16 cellular contexts compared by ENCODE assay signal in genomic region chr20:12956303-12956702, GRCh38. TPM values are rescaled to one million over a fixed set of nuclear protein-coding genes. Genes with fewer than 3 reads are reported as not detected.
A peak's percentile ranks its signal among the peaks of the same experiment; 100 is the strongest.
DNase-seq lines count a peak whose midpoint lies in the region; ATAC-seq, FAIRE-seq and TF ChIP-seq lines count a peak whose summit lies in the region.
"Had no signal": no experiment of that assay in that cellular context is flagged by ENCODE, and none has a peak within 500 bp of the region (broad histone marks: within the 10 kb centered on the region; RNA-seq: fewer than 3 reads in every experiment).

No MANE protein-coding gene starts in this region.

- H4K20me1 ChIP-seq in MM.1S (ENCODE audit: insufficient read depth, low read length) = no peaks in the 10 kb centered on the region

- H3K27ac ChIP-seq in A549 (no peak overlapping the region), MM.1S (ENCODE audit: low read length) (no peak overlapping the region), mesendoderm (ENCODE audit: low read depth, low read length) (no peak overlapping the region), heart right ventricle (no peak overlapping the region)
- H3K27ac ChIP-seq: C4-2B had no signal

- no peak for TF ChIP-seq EP300 in A549 (IDR thresholded peaks at IDR 0.05)

- no peaks in the 10 kb centered on the region for H3K9me2 ChIP-seq in MM.1S (replicated peaks; ENCODE audit: insufficient read depth, low read length)

- H2BK15ac ChIP-seq in mesendoderm (replicated peaks; ENCODE audit: low read depth) = no peak overlapping the region

- H3K9me3 ChIP-seq in A549 (no peaks in the 10 kb centered on the region), MM.1S (replicated peaks; ENCODE audit: insufficient read depth, low read length) (no peaks in the 10 kb centered on the region), heart right ventricle (no peaks in the 10 kb centered on the region)
- H3K9me3 ChIP-seq: Caco-2 had no signal

- H3K9ac ChIP-seq in MM.1S (ENCODE audit: low read length) (no peak overlapping the region), mesendoderm (ENCODE audit: low read length) (no peak overlapping the region)

- H3F3A ChIP-seq in MM.1S (ENCODE audit: insufficient read depth, low read length) = no peaks in the 10 kb centered on the region

- H2BK5ac ChIP-seq in mesendoderm (ENCODE audit: low read length) = no peak overlapping the region

- H3K36me3 ChIP-seq in MM.1S (replicated peaks; ENCODE audit: insufficient read depth, low read length) (no peaks in the 10 kb centered on the region), mesendoderm (ENCODE audit: control insufficient read depth, insufficient read depth, low read length) (no peaks in the 10 kb centered on the region), heart right ventricle (no peaks in the 10 kb centered on the region)

- no peak overlapping the region for H3K23ac ChIP-seq in mesendoderm (ENCODE audit: low read length)

- no peak overlapping the region for H2AK5ac ChIP-seq in mesendoderm (ENCODE audit: low read length)

- POLR2A ChIA-PET in A549 (lab: Yijun Ruan, JAX) = no interaction called here

- CTCF ChIA-PET in A549 (lab: Yijun Ruan, JAX) = interaction anchor here (1.1 to 4.0 kb wide), 3 partner anchors 10 to 22 kb away, joined by 3 to 31 read pairs (median 7); no protein-coding TSS in a partner anchor

- TF ChIP-seq POLR2A in A549 (IDR thresholded peaks at IDR 0.05; ENCODE audit: low read length) = no peak

- no peak for DNase-seq in A549 (ENCODE audit: low read depth in 1 of 2, low spot score in 1 of 2)
- DNase-seq in GM12865 (ENCODE audit: low read depth) = peak; percentile 3
- peak; percentile 7 for DNase-seq in MM.1S
- no peak for DNase-seq in mesendoderm
- no peak for DNase-seq in occipital lobe (lab: John Stamatoyannopoulos, UW)
- no peak for DNase-seq in heart right ventricle
- DNase-seq: AML-193; Caco-2; CD4-positive, alpha-beta T cell; GOT3; H7 had no signal

- ATAC-seq in A549 = no peak
- ATAC-seq in heart right ventricle = no peak
- ATAC-seq: HCT116 had no signal

- H2BK120ac ChIP-seq in mesendoderm (ENCODE audit: low read depth, low read length) = peak overlapping the region; percentile 28

- no peak overlapping the region for H3K56ac ChIP-seq in mesendoderm (ENCODE audit: low read length)

- H3K4ac ChIP-seq in mesendoderm (ENCODE audit: low read depth, low read length) = no peak overlapping the region

- no peak overlapping the region for H2AFZ ChIP-seq in MM.1S (ENCODE audit: low read length)

- FAIRE-seq in A549 (lab: Jason Lieb, UNC) = peak; percentile 86
- FAIRE-seq: A204.1, D721Med, G401.6 had no signal

- H3K4me1 ChIP-seq in A549 = peaks cover 5% of the 10 kb centered on the region
- no peaks in the 10 kb centered on the region for H3K4me1 ChIP-seq in MM.1S (ENCODE audit: low read length)
- H3K4me1 ChIP-seq in mesendoderm (ENCODE audit: control insufficient read depth, low read depth, low read length) = no peaks in the 10 kb centered on the region
- H3K4me1 ChIP-seq in heart right ventricle = no peaks in the 10 kb centered on the region
- H3K4me1 ChIP-seq: Caco-2 had no signal

- H3K4me2 ChIP-seq in A549 (no peak overlapping the region), MM.1S (ENCODE audit: low read depth, low read length) (no peak overlapping the region), mesendoderm (ENCODE audit: low read length) (no peak overlapping the region)

- no peaks in the 10 kb centered on the region for H3K27me3 ChIP-seq in MM.1S (replicated peaks; ENCODE audit: insufficient read depth, low read length)
- no peaks in the 10 kb centered on the region for H3K27me3 ChIP-seq in mesendoderm (ENCODE audit: insufficient read depth, low read length, poor library complexity)
- H3K27me3 ChIP-seq in heart right ventricle = peaks cover 0 to 4% (median 0%) of the 10 kb centered on the region in 7 donors

- TF ChIP-seq CTCF in A549 (IDR thresholded peaks at IDR 0.05) (no peak), GM12865 (IDR thresholded peaks at IDR 0.05; ENCODE audit: insufficient read depth, low read depth, low read length, missing control alignments) (no peak), MM.1S (IDR thresholded peaks at IDR 0.05; ENCODE audit: low read length) (no peak), heart right ventricle (IDR thresholded peaks at IDR 0.05) (no peak)

- H3K79me2 ChIP-seq in MM.1S (ENCODE audit: low read length) = no peaks in the 10 kb centered on the region
- H3K79me2 ChIP-seq in mesendoderm (ENCODE audit: control insufficient read depth, insufficient read depth, low read length) = no peaks in the 10 kb centered on the region

- H3K79me1 ChIP-seq in mesendoderm (ENCODE audit: low read length) = no peaks in the 10 kb centered on the region

- intact Hi-C loops in heart right ventricle (cut with DNase I) = no loop called here

- no peak overlapping the region for H4K5ac ChIP-seq in mesendoderm (ENCODE audit: low read length)

- H3K4me3 ChIP-seq in A549 (no peak overlapping the region), GM12865 (ENCODE audit: low read depth, low read length) (no peak overlapping the region), MM.1S (ENCODE audit: low read length) (no peak overlapping the region), mesendoderm (ENCODE audit: low read length) (no peak overlapping the region), heart right ventricle (no peak overlapping the region)

- no peak overlapping the region for H4K8ac ChIP-seq in mesendoderm (ENCODE audit: low read depth, low read length)

- H3K18ac ChIP-seq in mesendoderm (ENCODE audit: low read length) = peak overlapping the region; percentile 45

- TF ChIP-seq RAD21 in A549 (conservative IDR thresholded peaks at IDR 0.05 in 1 of 2, IDR thresholded peaks at IDR 0.05 in 1 of 2) = no peak

TF ChIP-seq in A549, 52 proteins besides CTCF, POLR2A, EP300 and RAD21:
- TF ChIP-seq KDM1A (IDR thresholded peaks at IDR 0.05; ENCODE audit: low read depth) (no peak), MAX (IDR thresholded peaks at IDR 0.05) (no peak), SMC3 (IDR thresholded peaks at IDR 0.05) (no peak), NPAS2 (CRISPR knock-in tag; IDR thresholded peaks at IDR 0.05; ENCODE audit: borderline replicate concordance) (no peak), RFX5 (IDR thresholded peaks at IDR 0.05) (no peak), CEBPB (IDR thresholded peaks at IDR 0.05) (no peak)
- TF ChIP-seq, protein P1, sequence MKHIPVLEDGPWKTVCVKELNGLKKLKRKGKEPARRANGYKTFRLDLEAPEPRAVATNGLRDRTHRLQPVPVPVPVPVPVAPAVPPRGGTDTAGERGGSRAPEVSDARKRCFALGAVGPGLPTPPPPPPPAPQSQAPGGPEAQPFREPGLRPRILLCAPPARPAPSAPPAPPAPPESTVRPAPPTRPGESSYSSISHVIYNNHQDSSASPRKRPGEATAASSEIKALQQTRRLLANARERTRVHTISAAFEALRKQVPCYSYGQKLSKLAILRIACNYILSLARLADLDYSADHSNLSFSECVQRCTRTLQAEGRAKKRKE (CRISPR knock-in tag; IDR thresholded peaks at IDR 0.05; ENCODE audit: low read depth) = no peak

RNA-seq across cellular contexts. Expression of gene SPTLC3, which starts 52.5 kb away (rescaled TPM):
- polyA plus RNA-seq in A549 (2011; rRNA removed) (0.54 and 0.57 TPM in 2 replicates), A549 (2017; fragmentation: RNase III; extraction: RNeasy Plus Mini Kit Qiagen cat#74134 plus additional on column Dnase treatment) (0.04 to 0.18 TPM (median 0.10 TPM) in 3 replicates), heart right ventricle (1 to 10 TPM in 1 of 2 donors, under 1 TPM in 1; 0.45 to 1.6 TPM)
- polyA plus RNA-seq in A549 (2012; cell fraction: cytosol; rRNA removed) = under 0.01 and 0.05 TPM in 2 replicates
- polyA plus RNA-seq in A549 (2012; cell fraction: nucleus; rRNA removed) = 0.12 TPM in 1 of 2 replicates, not detected in the other
- 0.39 and 0.74 TPM in 2 replicates for polyA minus RNA-seq in A549 (2011; rRNA and poly(A)+ RNA removed)
- polyA plus RNA-seq in mesendoderm (2013, experiment 1 of 2) = 0.76 TPM
- polyA plus RNA-seq in mesendoderm (2013, experiment 2 of 2) = 1.0 TPM
- total RNA-seq in occipital lobe (1.1 TPM), heart right ventricle (1 to 10 TPM; 1.9 to 8.4 (median 3.9) TPM)

Comparison
In these comparisons a context has a peak if more than half of its experiments do, and no peak if none do; other contexts are left out.
1. DNase-seq: peak in GM12865 (single experiment) and MM.1S (single experiment); none in A549 (0 of 2), mesendoderm (single experiment), occipital lobe (single experiment) and heart right ventricle (0 of 2).